ENCODE assay signal across 1 cellular context in the genomic region with DNA sequence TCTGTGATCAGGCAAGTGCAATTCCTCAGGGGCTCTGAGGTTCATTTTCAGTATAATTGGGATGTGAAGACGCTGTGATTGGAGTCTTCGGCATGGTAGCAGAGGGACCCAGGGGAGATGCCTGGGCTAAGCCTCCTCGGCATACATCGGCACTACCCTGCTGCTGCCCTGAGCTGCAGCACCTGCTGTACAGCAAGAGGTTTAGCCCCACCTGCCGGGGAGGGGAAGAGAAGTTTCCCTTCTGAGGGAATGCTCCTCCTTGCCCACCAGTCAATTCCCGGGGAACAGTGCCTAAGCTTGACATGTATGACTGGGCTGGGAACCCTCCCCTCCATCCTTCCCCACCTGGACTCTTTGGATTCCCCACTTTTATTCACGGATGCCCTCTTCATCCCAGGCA.
TF ChIP-seq lines count a peak whose summit lies in the region.

No MANE protein-coding gene starts in this region.

TF ChIP-seq in HCT116, 20 proteins besides CTCF, POLR2A, EP300 and RAD21 (continued from another document):
- TF ChIP-seq, protein P1, sequence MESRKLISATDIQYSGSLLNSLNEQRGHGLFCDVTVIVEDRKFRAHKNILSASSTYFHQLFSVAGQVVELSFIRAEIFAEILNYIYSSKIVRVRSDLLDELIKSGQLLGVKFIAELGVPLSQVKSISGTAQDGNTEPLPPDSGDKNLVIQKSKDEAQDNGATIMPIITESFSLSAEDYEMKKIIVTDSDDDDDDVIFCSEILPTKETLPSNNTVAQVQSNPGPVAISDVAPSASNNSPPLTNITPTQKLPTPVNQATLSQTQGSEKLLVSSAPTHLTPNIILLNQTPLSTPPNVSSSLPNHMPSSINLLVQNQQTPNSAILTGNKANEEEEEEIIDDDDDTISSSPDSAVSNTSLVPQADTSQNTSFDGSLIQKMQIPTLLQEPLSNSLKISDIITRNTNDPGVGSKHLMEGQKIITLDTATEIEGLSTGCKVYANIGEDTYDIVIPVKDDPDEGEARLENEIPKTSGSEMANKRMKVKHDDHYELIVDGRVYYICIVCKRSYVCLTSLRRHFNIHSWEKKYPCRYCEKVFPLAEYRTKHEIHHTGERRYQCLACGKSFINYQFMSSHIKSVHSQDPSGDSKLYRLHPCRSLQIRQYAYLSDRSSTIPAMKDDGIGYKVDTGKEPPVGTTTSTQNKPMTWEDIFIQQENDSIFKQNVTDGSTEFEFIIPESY (IDR thresholded peaks at IDR 0.05; ENCODE audit: extremely low read depth, insufficient replicate concordance, low read length), result no peak
- TF ChIP-seq ZNF274 (IDR thresholded peaks at IDR 0.05; ENCODE audit: low read depth, low read length), result no peak
- TF ChIP-seq, protein P2, sequence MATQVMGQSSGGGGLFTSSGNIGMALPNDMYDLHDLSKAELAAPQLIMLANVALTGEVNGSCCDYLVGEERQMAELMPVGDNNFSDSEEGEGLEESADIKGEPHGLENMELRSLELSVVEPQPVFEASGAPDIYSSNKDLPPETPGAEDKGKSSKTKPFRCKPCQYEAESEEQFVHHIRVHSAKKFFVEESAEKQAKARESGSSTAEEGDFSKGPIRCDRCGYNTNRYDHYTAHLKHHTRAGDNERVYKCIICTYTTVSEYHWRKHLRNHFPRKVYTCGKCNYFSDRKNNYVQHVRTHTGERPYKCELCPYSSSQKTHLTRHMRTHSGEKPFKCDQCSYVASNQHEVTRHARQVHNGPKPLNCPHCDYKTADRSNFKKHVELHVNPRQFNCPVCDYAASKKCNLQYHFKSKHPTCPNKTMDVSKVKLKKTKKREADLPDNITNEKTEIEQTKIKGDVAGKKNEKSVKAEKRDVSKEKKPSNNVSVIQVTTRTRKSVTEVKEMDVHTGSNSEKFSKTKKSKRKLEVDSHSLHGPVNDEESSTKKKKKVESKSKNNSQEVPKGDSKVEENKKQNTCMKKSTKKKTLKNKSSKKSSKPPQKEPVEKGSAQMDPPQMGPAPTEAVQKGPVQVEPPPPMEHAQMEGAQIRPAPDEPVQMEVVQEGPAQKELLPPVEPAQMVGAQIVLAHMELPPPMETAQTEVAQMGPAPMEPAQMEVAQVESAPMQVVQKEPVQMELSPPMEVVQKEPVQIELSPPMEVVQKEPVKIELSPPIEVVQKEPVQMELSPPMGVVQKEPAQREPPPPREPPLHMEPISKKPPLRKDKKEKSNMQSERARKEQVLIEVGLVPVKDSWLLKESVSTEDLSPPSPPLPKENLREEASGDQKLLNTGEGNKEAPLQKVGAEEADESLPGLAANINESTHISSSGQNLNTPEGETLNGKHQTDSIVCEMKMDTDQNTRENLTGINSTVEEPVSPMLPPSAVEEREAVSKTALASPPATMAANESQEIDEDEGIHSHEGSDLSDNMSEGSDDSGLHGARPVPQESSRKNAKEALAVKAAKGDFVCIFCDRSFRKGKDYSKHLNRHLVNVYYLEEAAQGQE (IDR thresholded peaks at IDR 0.05; ENCODE audit: low read depth), result no peak
